Comparison of ENCODE assay signal across 22 cellular contexts in genomic region chr4:185955817-185956542, GRCh38.
A peak's percentile ranks its signal among the peaks of the same experiment; 100 is the strongest.
DNase-seq lines count a peak whose midpoint lies in the region; ATAC-seq and TF ChIP-seq lines count a peak whose summit lies in the region.
"Had no signal": no experiment of that assay in that cellular context is flagged by ENCODE, and none has a peak within 500 bp of the region (broad histone marks: within the 10 kb centered on the region; RNA-seq: fewer than 3 reads in every experiment).

No MANE protein-coding gene starts in this region.

- WGBS in endodermal cell (ENCODE audit: insufficient coverage in 1 of 2, insufficient read length in 1 of 2), 2 experiments: 85 to 95% methylated on average over 13 to 15 of the region's 15 CpGs
- WGBS in neuronal stem cell (ENCODE audit: extremely low coverage in 2 of 2, insufficient read length in 2 of 2, insufficient replicate concordance in 1 of 2), 2 donors: no CpG with 5 or more reads among the region's 15 CpGs

- H2AFZ ChIP-seq in neuronal stem cell (ENCODE audit: low read length): peak overlapping the region; percentile 25

- no peak overlapping the region for H4K91ac ChIP-seq in neuronal stem cell (ENCODE audit: low read depth, low read length, poor library complexity)

- TF ChIP-seq CTCF in endodermal cell (conservative IDR thresholded peaks at IDR 0.05): no peak

- no peak overlapping the region for H3K4me3 Mint-ChIP-seq in endodermal cell
- H3K4me3 Mint-ChIP-seq: activated naive CD8-positive, alpha-beta T cell treated with anti-CD3 and anti-CD28 coated beads for 36 hours; activated T-helper 17 cell treated with anti-CD3 and anti-CD28 coated beads, Interleukin-2, amount 50 U/mL, for 72 hours; T-helper 2 cell treated with Interferon-gamma antibody and Interleukin-4, amounts not matched to agents 5 μg/mL and 100 μg/mL, for 36 hours had no signal

- H3K4me1 Mint-ChIP-seq in endodermal cell: peaks cover 2% of the 10 kb centered on the region
- H3K4me1 Mint-ChIP-seq: activated naive CD8-positive, alpha-beta T cell treated with anti-CD3 and anti-CD28 coated beads for 36 hours; activated T-helper 17 cell treated with anti-CD3 and anti-CD28 coated beads, Interleukin-2, amount 50 U/mL, for 72 hours had no signal

- H3K9ac ChIP-seq in endodermal cell (ENCODE audit: extremely low read depth, low read length, poor library complexity, severe bottlenecking) (no peak overlapping the region), neuronal stem cell (ENCODE audit: low read depth, low read length, poor library complexity) (no peak overlapping the region)

- no peaks in the 10 kb centered on the region for H3K79me1 ChIP-seq in neuronal stem cell (ENCODE audit: low read depth, low read length)

- peak overlapping the region; percentile 38 for H3K4me2 ChIP-seq in neuronal stem cell (ENCODE audit: insufficient read depth, low read length, poor library complexity, severe bottlenecking)

- H3K9me3 ChIP-seq in endodermal cell (ENCODE audit: control insufficient read depth, low read length) (no peaks in the 10 kb centered on the region), neuronal stem cell (replicated peaks in 1 of 2; ENCODE audit: control insufficient read depth in 2 of 2, insufficient read depth in 1 of 2, low read depth in 1 of 2, low read length in 2 of 2) (no peaks in the 10 kb centered on the region)
- H3K9me3 ChIP-seq: body of pancreas, gastroesophageal sphincter had no signal

- H3K27ac ChIP-seq in endodermal cell (ENCODE audit: low read depth, low read length): peak overlapping the region; percentile 88
- peak overlapping the region; percentile 50 for H3K27ac ChIP-seq in neuronal stem cell (replicated peaks; ENCODE audit: low read length)
- H3K27ac ChIP-seq: body of pancreas, gastroesophageal sphincter, left ventricle myocardium inferior had no signal

- no peaks in the 10 kb centered on the region for H3K27me3 Mint-ChIP-seq in endodermal cell (ENCODE audit: insufficient read depth)

- no peak overlapping the region for H2BK12ac ChIP-seq in neuronal stem cell (ENCODE audit: low read length)

- DNase-seq in G401 (ENCODE audit: low spot score): peak; percentile 6
- DNase-seq in NCI-H524 treated with DMSO at 0.1 percent for 48 hours (lab: John Stamatoyannopoulos, UW): peak; percentile 61
- DNase-seq in endodermal cell: no peak
- DNase-seq in neuronal stem cell (ENCODE audit: low spot score): peak; percentile 42
- DNase-seq in COLO668 (lab: John Stamatoyannopoulos, UW; ENCODE audit: unreplicated experiment): no peak
- no peak for DNase-seq in GM03348 (ENCODE audit: low spot score)
- no peak for DNase-seq in NOMO-1 treated with DMSO at 0.1 percent for 48 hours (lab: John Stamatoyannopoulos, UW; ENCODE audit: unreplicated experiment)
- DNase-seq: activated naive CD8-positive, alpha-beta T cell treated with anti-CD3 and anti-CD28 coated beads for 36 hours; body of pancreas; GOT3; Karpas-422; left ventricle myocardium inferior; NCI-H1105; NCI-H2107; stimulated activated CD4-positive, alpha-beta T cell treated with anti-CD3 and anti-CD28 coated beads, Interleukin-1b, Interleukin-23, amount 100 ng/mL, for 48 hours; stimulated activated naive CD4-positive, alpha-beta T cell treated with Interleukin-2 at 50 U/mL for 16 hours; trophoblast cell had no signal

- H3K18ac ChIP-seq in neuronal stem cell (ENCODE audit: low read length): peak overlapping the region; percentile 50

- no peaks in the 10 kb centered on the region for H3K27me3 ChIP-seq in endodermal cell (ENCODE audit: control insufficient read depth, insufficient read depth, low read length, poor library complexity, severe bottlenecking)
- H3K27me3 ChIP-seq in neuronal stem cell (ENCODE audit: control insufficient read depth in 3 of 3, insufficient read depth in 3 of 3, low read depth in 1 of 3, low read length in 3 of 3): no peaks in the 10 kb centered on the region
- H3K27me3 ChIP-seq: body of pancreas, gastroesophageal sphincter had no signal

- peak overlapping the region; percentile 15 for H2BK5ac ChIP-seq in neuronal stem cell (ENCODE audit: low read length)

- H3K27ac Mint-ChIP-seq in endodermal cell: no peak overlapping the region
- H3K27ac Mint-ChIP-seq: activated naive CD8-positive, alpha-beta T cell treated with anti-CD3 and anti-CD28 coated beads for 36 hours; activated T-helper 17 cell treated with anti-CD3 and anti-CD28 coated beads, Interleukin-2, amount 50 U/mL, for 72 hours; T-helper 2 cell treated with Interferon-gamma antibody and Interleukin-4, amounts not matched to agents 5 μg/mL and 100 μg/mL, for 36 hours had no signal

- H3K4me3 ChIP-seq in endodermal cell (ENCODE audit: low read length) (no peak overlapping the region), neuronal stem cell (ENCODE audit: low read length in 2 of 2) (peak overlapping the region in 1 of 2 donors; percentile 43)
- H3K4me3 ChIP-seq: body of pancreas, gastroesophageal sphincter, left ventricle myocardium inferior had no signal

- no peak overlapping the region for H3K14ac ChIP-seq in neuronal stem cell (ENCODE audit: low read length)

- H3K36me3 Mint-ChIP-seq in endodermal cell (ENCODE audit: low read depth): no peaks in the 10 kb centered on the region
- H3K36me3 Mint-ChIP-seq: activated naive CD8-positive, alpha-beta T cell treated with anti-CD3 and anti-CD28 coated beads for 36 hours had no signal

- no peak overlapping the region for H2BK120ac ChIP-seq in neuronal stem cell (ENCODE audit: low read depth, low read length)

- in situ Hi-C loops in G401 (cut with HindIII; ENCODE audit: low sequenced_read_pairs): no loop called here

- no peaks in the 10 kb centered on the region for H3K36me3 ChIP-seq in endodermal cell (ENCODE audit: control insufficient read depth, insufficient read depth, low read length)
- H3K36me3 ChIP-seq in neuronal stem cell (replicated peaks in 1 of 2; ENCODE audit: control insufficient read depth in 2 of 2, insufficient read depth in 2 of 2, low read length in 2 of 2): no peaks in the 10 kb centered on the region
- H3K36me3 ChIP-seq: gastroesophageal sphincter, left ventricle myocardium inferior had no signal

- H4K8ac ChIP-seq in neuronal stem cell (ENCODE audit: low read depth, low read length): no peak overlapping the region

- H3K4ac ChIP-seq in neuronal stem cell (ENCODE audit: low read length): no peak overlapping the region

- no peak for ATAC-seq in HG02610 (IDR thresholded peaks at IDR 0.05; ENCODE audit: unreplicated experiment)
- ATAC-seq: activated T-helper 17 cell treated with anti-CD3 and anti-CD28 coated beads, Interleukin-2, amount 50 U/mL, for 72 hours; body of pancreas; gastroesophageal sphincter; Panc1 had no signal

- H3K4me1 ChIP-seq in endodermal cell (ENCODE audit: control insufficient read depth, insufficient read depth, low read length) (no peaks in the 10 kb centered on the region), neuronal stem cell (ENCODE audit: control insufficient read depth in 2 of 2, insufficient read depth in 1 of 2, low read depth in 1 of 2, low read length in 2 of 2) (peaks cover 3 to 4% of the 10 kb centered on the region in 2 donors)
- H3K4me1 ChIP-seq: body of pancreas, gastroesophageal sphincter, left ventricle myocardium inferior had no signal

- peaks cover 2% of the 10 kb centered on the region for H3K9me3 Mint-ChIP-seq in endodermal cell
- H3K9me3 Mint-ChIP-seq: activated naive CD8-positive, alpha-beta T cell treated with anti-CD3 and anti-CD28 coated beads for 36 hours; activated T-helper 17 cell treated with anti-CD3 and anti-CD28 coated beads, Interleukin-2, amount 50 U/mL, for 72 hours; T-helper 2 cell treated with Interferon-gamma antibody and Interleukin-4, amounts not matched to agents 5 μg/mL and 100 μg/mL, for 36 hours had no signal

- H3K23ac ChIP-seq in neuronal stem cell (ENCODE audit: low read depth, low read length, poor library complexity): no peak overlapping the region

- H2AK5ac ChIP-seq in neuronal stem cell (ENCODE audit: low read depth, low read length): no peak overlapping the region

- H2BK15ac ChIP-seq in neuronal stem cell (ENCODE audit: low read length): no peak overlapping the region

Comparison
In these comparisons a context has a peak if more than half of its experiments do, and no peak if none do; other contexts are left out.
1. DNase-seq: peak in G401 (single experiment), NCI-H524 treated with DMSO at 0.1 percent for 48 hours (single experiment) and neuronal stem cell (single experiment); none in endodermal cell (single experiment), COLO668 (single experiment), GM03348 (single experiment) and NOMO-1 treated with DMSO at 0.1 percent for 48 hours (single experiment).